In genomic region chr3:195543642-195544536, GRCh38 we compare ENCODE assay signal across 8 cellular contexts. TPM values are rescaled to one million over a fixed set of nuclear protein-coding genes. Genes with fewer than 3 reads are reported as not detected.
DNase-seq lines count a peak whose midpoint lies in the region; ATAC-seq, FAIRE-seq and TF ChIP-seq lines count a peak whose summit lies in the region.

No MANE protein-coding gene starts in this region.

- H4K20me1 ChIP-seq in fibroblast of lung (ENCODE audit: control insufficient read depth, extremely low read depth, insufficient read depth, low read length) (no peaks in the 10 kb centered on the region), osteoblast (ENCODE audit: insufficient read depth, low read length) (peaks cover 34% of the 10 kb centered on the region)

- TF ChIP-seq EP300 in A549 (IDR thresholded peaks at IDR 0.05), result no peak

- H3K4me1 ChIP-seq in A549 (peaks cover 29% of the 10 kb centered on the region; the same call in 2 of the 3 replicates), fibroblast of lung (ENCODE audit: control insufficient read depth, extremely low read depth, insufficient read depth, low read length) (peaks cover 7% of the 10 kb centered on the region), osteoblast (ENCODE audit: insufficient read depth, low read length) (peaks cover 37% of the 10 kb centered on the region)

- H3K79me2 ChIP-seq in fibroblast of lung (ENCODE audit: control insufficient read depth, insufficient read depth, low read length) (peaks cover 33% of the 10 kb centered on the region), osteoblast (ENCODE audit: insufficient read depth, low read length) (peaks cover 40% of the 10 kb centered on the region)

- peak overlapping the region; percentile 86 to 91 for H3K27ac ChIP-seq in A549
- no peak overlapping the region for H3K27ac ChIP-seq in SK-N-MC
- H3K27ac ChIP-seq in fibroblast of lung (ENCODE audit: insufficient read depth, low read length), result no peak overlapping the region
- H3K27ac ChIP-seq in osteoblast (ENCODE audit: low read depth, low read length), result no peak overlapping the region

- ATAC-seq in A549, result peak; percentile 8 to 42; a peak in 5 of 6 replicates
- peak; percentile 3 for ATAC-seq in GM19395 (IDR thresholded peaks at IDR 0.05; ENCODE audit: unreplicated experiment)
- ATAC-seq in HG02970 (IDR thresholded peaks at IDR 0.05; ENCODE audit: low FRiP score, unreplicated experiment), result no peak

- H3K27me3 ChIP-seq in fibroblast of lung (ENCODE audit: control insufficient read depth, insufficient read depth, low read length) (no peaks in the 10 kb centered on the region), osteoblast (ENCODE audit: insufficient read depth, low read length) (peaks cover 3% of the 10 kb centered on the region)

- H3K4me3 ChIP-seq in A549 (peak overlapping the region; percentile 93), SK-N-MC (peak overlapping the region; percentile 90), fibroblast of lung (replicated peaks in 1 of 4; ENCODE audit: control extremely low read depth in 1 of 4, insufficient read depth in 1 of 4, low read depth in 3 of 4, low read length in 4 of 4) (peak overlapping the region; percentile 70 to 91 (median 78)), osteoblast (ENCODE audit: insufficient read depth, low read length) (peak overlapping the region; percentile 81)

- peak overlapping the region; percentile 72 for H3K4me2 ChIP-seq in A549
- peak overlapping the region; percentile 73 for H3K4me2 ChIP-seq in fibroblast of lung (ENCODE audit: extremely low read depth, insufficient read depth, low read length)
- H3K4me2 ChIP-seq in osteoblast (ENCODE audit: insufficient read depth, low read length), result peak overlapping the region; percentile 91

- H3K9ac ChIP-seq in SK-N-MC (ENCODE audit: insufficient read length), result peak overlapping the region; percentile 69
- H3K9ac ChIP-seq in fibroblast of lung (ENCODE audit: insufficient read depth, low read length), result peak overlapping the region; percentile 48

- no peak for FAIRE-seq in A549 (lab: Jason Lieb, UNC)

- no peak for TF ChIP-seq RAD21 in A549 (conservative IDR thresholded peaks at IDR 0.05 in 1 of 2, IDR thresholded peaks at IDR 0.05 in 1 of 2)

- TF ChIP-seq POLR2A in A549 (IDR thresholded peaks at IDR 0.05; ENCODE audit: low read length), result no peak

- H2AFZ ChIP-seq in fibroblast of lung (ENCODE audit: low read length) (peak overlapping the region; percentile 87), osteoblast (ENCODE audit: low read length) (peak overlapping the region; percentile 91)

- peak in 1 of 2 experiments; percentile 5 for DNase-seq in A549 (ENCODE audit: low read depth in 1 of 2, low spot score in 1 of 2)
- DNase-seq in SK-N-MC (ENCODE audit: low read depth, low spot score), result no peak
- peak in 1 of 2 donors; percentile 19 for DNase-seq in fibroblast of lung (ENCODE audit: low read depth in 2 of 2)
- DNase-seq in osteoblast (ENCODE audit: insufficient read length, low spot score, missing footprints), result peak; percentile 81
- no peak for DNase-seq in SW 1271 (lab: John Stamatoyannopoulos, UW)
- DNase-seq in activated CD4-positive, alpha-beta T cell treated with anti-CD3 and anti-CD28 coated beads, Interleukin-2, amount 50 U/mL, for 1 hour, result no peak

- WGBS in A549 (ENCODE audit: missing lambda C conversion rate), result 49% methylated on average over 32 of the region's 32 CpGs

- TF ChIP-seq CTCF in A549 (IDR thresholded peaks at IDR 0.05) (no peak), fibroblast of lung (conservative IDR thresholded peaks at IDR 0.05 in 1 of 2, IDR thresholded peaks at IDR 0.05 in 1 of 2; ENCODE audit: low read depth in 1 of 2, low read length in 2 of 2) (no peak), osteoblast (IDR thresholded peaks at IDR 0.05; ENCODE audit: extremely low read depth, low read depth, low read length) (no peak)

- CTCF ChIA-PET in A549 (lab: Yijun Ruan, JAX), result interaction anchor here (1.0 to 2.5 kb wide), 2 partner anchors 13 to 273 kb away, joined by 3 to 11 read pairs; partner anchors contain the start of gene XXYLT1

- H3K36me3 ChIP-seq in SK-N-MC (ENCODE audit: insufficient read depth, low read length) (no peaks in the 10 kb centered on the region), fibroblast of lung (ENCODE audit: control insufficient read depth, insufficient read depth, low read length) (no peaks in the 10 kb centered on the region), osteoblast (ENCODE audit: insufficient read depth, low read length) (no peaks in the 10 kb centered on the region)

- H3K9me3 ChIP-seq in A549, result no peaks in the 10 kb centered on the region
- H3K9me3 ChIP-seq in SK-N-MC (ENCODE audit: low read depth, low read length), result no peaks in the 10 kb centered on the region
- H3K9me3 ChIP-seq in fibroblast of lung (ENCODE audit: control insufficient read depth, insufficient read depth, low read depth, low read length), result no peaks in the 10 kb centered on the region
- H3K9me3 ChIP-seq in osteoblast (ENCODE audit: low read depth, low read length), result no peaks in the 10 kb centered on the region

- POLR2A ChIA-PET in A549 (lab: Yijun Ruan, JAX), result interaction anchor here (0.7 to 2.0 kb wide), 15 partner anchors 9 to 910 kb away, joined by 3 to 18 read pairs (median 3); partner anchors contain the start of genes ACAP2, LSG1, TMEM44 and XXYLT1

TF ChIP-seq in A549, 52 proteins besides CTCF, POLR2A, EP300 and RAD21:
- TF ChIP-seq HDAC2 (IDR thresholded peaks at IDR 0.05) (no peak), RNF2 (IDR thresholded peaks at IDR 0.05; ENCODE audit: borderline replicate concordance, low read depth) (no peak), HES2 (IDR thresholded peaks at IDR 0.05) (no peak), ZC3H11A (IDR thresholded peaks at IDR 0.05) (no peak), RARB (CRISPR knock-in tag; IDR thresholded peaks at IDR 0.05) (no peak), FOXS1 (CRISPR knock-in tag; IDR thresholded peaks at IDR 0.05) (no peak)
- TF ChIP-seq, protein P1, sequence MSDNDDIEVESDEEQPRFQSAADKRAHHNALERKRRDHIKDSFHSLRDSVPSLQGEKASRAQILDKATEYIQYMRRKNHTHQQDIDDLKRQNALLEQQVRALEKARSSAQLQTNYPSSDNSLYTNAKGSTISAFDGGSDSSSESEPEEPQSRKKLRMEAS (IDR thresholded peaks at IDR 0.05), result no peak

RNA-seq across cellular contexts. Expression of gene PPP1R2, which starts 0.8 kb away (rescaled TPM):
- polyA plus RNA-seq in A549 (2011; rRNA removed), result 44.0 and 47.3 TPM in 2 replicates
- polyA plus RNA-seq in A549 (2012; cell fraction: cytosol; rRNA removed), result 7.3 and 10.7 TPM in 2 replicates
- 7.3 and 11.3 TPM in 2 replicates for polyA plus RNA-seq in A549 (2012; cell fraction: nucleus; rRNA removed)
- 13.4 to 14.8 TPM (median 13.9 TPM) in 3 replicates for polyA plus RNA-seq in A549 (2017; fragmentation: RNase III; extraction: RNeasy Plus Mini Kit Qiagen cat#74134 plus additional on column Dnase treatment)
- 24.4 and 28.1 TPM in 2 replicates for polyA minus RNA-seq in A549 (2011; rRNA and poly(A)+ RNA removed)
- 89.1 and 134 TPM in 2 replicates for total RNA-seq in fibroblast of lung
- 22.0 and 28.9 TPM in 2 replicates for polyA plus RNA-seq in fibroblast of lung
- 22.3 and 28.7 TPM in 2 replicates for polyA plus RNA-seq in fibroblast of lung (2012)
- polyA minus RNA-seq in fibroblast of lung (ENCODE audit: low replicate concordance), result 12.4 and 14.6 TPM in 2 replicates
- 89.3 and 203 TPM in 2 replicates for total RNA-seq in osteoblast

RNA-seq across cellular contexts. Expression of gene APOD, which starts 39.9 kb away (rescaled TPM):
- 2.8 and 3.1 TPM in 2 replicates for polyA plus RNA-seq in A549 (2011; rRNA removed)
- polyA plus RNA-seq in A549 (2012; cell fraction: cytosol; rRNA removed), result 0.25 and 0.34 TPM in 2 replicates
- 0.14 and 0.58 TPM in 2 replicates for polyA plus RNA-seq in A549 (2012; cell fraction: nucleus; rRNA removed)
- polyA plus RNA-seq in A549 (2017; fragmentation: RNase III; extraction: RNeasy Plus Mini Kit Qiagen cat#74134 plus additional on column Dnase treatment), result 0.15 to 0.36 TPM (median 0.28 TPM) in 3 replicates
- 2.7 and 3.6 TPM in 2 replicates for polyA minus RNA-seq in A549 (2011; rRNA and poly(A)+ RNA removed)
- 2.1 and 3.6 TPM in 2 replicates for total RNA-seq in fibroblast of lung
- 1.9 and 3.3 TPM in 2 replicates for polyA plus RNA-seq in fibroblast of lung
- 0.85 and 1.3 TPM in 2 replicates for polyA plus RNA-seq in fibroblast of lung (2012)
- not detected in 2 replicates for polyA minus RNA-seq in fibroblast of lung (ENCODE audit: low replicate concordance)
- total RNA-seq in osteoblast, result 0.88 and 1.4 TPM in 2 replicates

Comparison
In these comparisons a context has a peak if more than half of its experiments do, and no peak if none do; other contexts are left out.
1. H3K27ac ChIP-seq: peak in A549 (2 of 2); none in SK-N-MC (single experiment), fibroblast of lung (single experiment) and osteoblast (single experiment).
2. Peak in every context shown above with its lines, with median percentiles within 50 percentile points of each other: H3K4me2 ChIP-seq and H3K4me3 ChIP-seq.